30 cellular contexts compared by ENCODE assay signal in genomic region chr17:50554201-50554600, GRCh38. TPM values are rescaled to one million over a fixed set of nuclear protein-coding genes. Genes with fewer than 3 reads are reported as not detected.
"Had no signal": no experiment of that assay in that cellular context is flagged by ENCODE, and none has a peak within 500 bp of the region (broad histone marks: within the 10 kb centered on the region; RNA-seq: fewer than 3 reads in every experiment).

No MANE protein-coding gene starts in this region.

- H3K27ac ChIP-seq: body of pancreas, esophagus muscularis mucosa, gastroesophageal sphincter had no signal

- H3K4me3 ChIP-seq: body of pancreas, esophagus muscularis mucosa, gastroesophageal sphincter had no signal

- H3K9me3 Mint-ChIP-seq: activated B cell treated with CpG ODN at 0.5 μM for 24 hours; activated CD8-positive, alpha-beta T cell treated with anti-CD3 and anti-CD28 coated beads for 36 hours; activated T-cell treated with anti-CD3 and anti-CD28 coated beads, Interleukin-2, amount 50 U/mL, for 4 hours; activated T-helper 17 cell treated with anti-CD3 and anti-CD28 coated beads, Interleukin-2, amount 50 U/mL, for 72 hours; effector memory CD8-positive, alpha-beta T cell had no signal

- ATAC-seq: activated CD4-positive, CD25-positive, alpha-beta regulatory T cell treated with anti-CD3 and anti-CD28 coated beads, Interleukin-2, amount 50 U/mL, for 24 hours; activated CD8-positive, alpha-beta T cell treated with anti-CD3 and anti-CD28 coated beads for 36 hours; activated T-cell treated with anti-CD3 and anti-CD28 coated beads, Interleukin-2, amount 50 U/mL, for 4 hours; activated T-helper 17 cell treated with anti-CD3 and anti-CD28 coated beads, Interleukin-2, amount 50 U/mL, for 72 hours; body of pancreas; effector memory CD8-positive, alpha-beta T cell; gastroesophageal sphincter had no signal

- H3K36me3 Mint-ChIP-seq: activated naive CD8-positive, alpha-beta T cell had no signal

- H3K27ac Mint-ChIP-seq: activated B cell treated with CpG ODN at 0.5 μM for 24 hours; activated CD8-positive, alpha-beta T cell treated with anti-CD3 and anti-CD28 coated beads for 36 hours; activated naive CD8-positive, alpha-beta T cell; effector memory CD8-positive, alpha-beta T cell had no signal

- H3K4me3 Mint-ChIP-seq: activated B cell treated with CpG ODN at 0.5 μM for 24 hours; activated CD8-positive, alpha-beta T cell treated with anti-CD3 and anti-CD28 coated beads for 36 hours; activated naive CD8-positive, alpha-beta T cell; activated T-cell treated with anti-CD3 and anti-CD28 coated beads, Interleukin-2, amount 50 U/mL, for 4 hours; activated T-helper 17 cell treated with anti-CD3 and anti-CD28 coated beads, Interleukin-2, amount 50 U/mL, for 72 hours; effector memory CD8-positive, alpha-beta T cell had no signal

- DNase-seq: activated B cell treated with CpG ODN at 0.5 μM for 24 hours; activated CD4-positive, alpha-beta T cell treated with anti-CD3 and anti-CD28 coated beads for 48 hours; activated CD4-positive, alpha-beta T cell treated with anti-CD3 and anti-CD28 coated beads, Interleukin-2, amount 50 U/mL, for 1 hour; activated CD4-positive, alpha-beta T cell treated with anti-CD3 and anti-CD28 coated beads, Interleukin-2, amount 50 U/mL, for 48 hours; activated CD8-positive, alpha-beta memory T cell treated with anti-CD3 and anti-CD28 coated beads for 24 hours; activated CD8-positive, alpha-beta T cell treated with anti-CD3 and anti-CD28 coated beads for 36 hours; activated effector memory CD4-positive, alpha-beta T cell treated with Interleukin-2 at 50 U/mL for 16 hours; activated gamma-delta T cell treated with Interleukin-2 at 50 U/mL for 16 hours; activated naive CD4-positive, alpha-beta T cell treated with anti-CD3 and anti-CD28 coated beads, Interleukin-2, amount 50 U/mL, for 16 hours; activated naive CD4-positive, alpha-beta T cell treated with Interleukin-2 at 50 U/mL for 16 hours; activated T-cell treated with anti-CD3 and anti-CD28 coated beads, Interleukin-2, amount 50 U/mL, for 4 hours; amniotic stem cell; anterior cingulate cortex; body of pancreas; caudate nucleus; cortex of kidney; dermis blood vessel endothelial cell; effector CD4-positive, alpha-beta T cell; effector memory CD8-positive, alpha-beta T cell; erythroblast; foreskin melanocyte; head of caudate nucleus; T-helper 2 cell had no signal

- H3K9me3 ChIP-seq: body of pancreas, esophagus muscularis mucosa, gastroesophageal sphincter had no signal

RNA-seq across cellular contexts. Expression of gene CACNA1G, which starts 6.3 kb away (rescaled TPM):
- total RNA-seq: dermis blood vessel endothelial cell; T-helper 1 cell treated with Interleukin-12 subunit alpha and Interleukin-12 subunit beta and Interleukin-4 antibody, amounts not matched to agents 30 ng/mL and 1 ng/mL, for 36 hours had no signal

RNA-seq across cellular contexts. Expression of gene EPN3, which starts 21.7 kb away (rescaled TPM):
- total RNA-seq: activated B cell treated with CpG ODN at 0.5 μM for 24 hours; activated CD8-positive, alpha-beta T cell treated with anti-CD3 and anti-CD28 coated beads for 36 hours; activated T-helper 17 cell treated with anti-CD3 and anti-CD28 coated beads, Interleukin-2, amount 50 U/mL, for 72 hours; chondrocyte; esophagus muscularis mucosa had no signal
